ENCODE assay signal across 1 cellular context in genomic region chr16:87819983-87820382, GRCh38.
TF ChIP-seq lines count a peak whose summit lies in the region.

No MANE protein-coding gene starts in this region.

TF ChIP-seq in HepG2, 621 proteins besides CTCF, POLR2A, EP300 and RAD21:
- TF ChIP-seq CENPX (CRISPR knock-in tag; IDR thresholded peaks at IDR 0.05) (no peak), ZNF891 (CRISPR knock-in tag; IDR thresholded peaks at IDR 0.05) (0 out of 2 replicates have a peak, but pooled peaks have one; percentile 29), ZFP37 (CRISPR knock-in tag; IDR thresholded peaks at IDR 0.05; ENCODE audit: borderline replicate concordance) (no peak), GATAD1 (CRISPR knock-in tag; IDR thresholded peaks at IDR 0.05) (no peak), ZSCAN30 (CRISPR knock-in tag; IDR thresholded peaks at IDR 0.05) (no peak), ZNF670 (CRISPR knock-in tag; IDR thresholded peaks at IDR 0.05; ENCODE audit: borderline replicate concordance) (no peak), TCF12 (IDR thresholded peaks at IDR 0.05) (no peak), TCF12 (CRISPR knock-in tag; IDR thresholded peaks at IDR 0.05) (no peak), CBX1 (IDR thresholded peaks at IDR 0.05; ENCODE audit: low read depth) (no peak), ZNF383 (CRISPR knock-in tag; IDR thresholded peaks at IDR 0.05; ENCODE audit: borderline replicate concordance) (no peak), HIVEP1 (CRISPR knock-in tag; IDR thresholded peaks at IDR 0.05) (0 out of 2 replicates have a peak, but pooled peaks have one; percentile 15), HMGXB3 (CRISPR knock-in tag; IDR thresholded peaks at IDR 0.05; ENCODE audit: borderline replicate concordance) (no peak), ZFP36L1 (CRISPR knock-in tag; IDR thresholded peaks at IDR 0.05) (no peak), ZBTB7A (CRISPR knock-in tag; IDR thresholded peaks at IDR 0.05) (no peak), FOXK2 (IDR thresholded peaks at IDR 0.05) (no peak), GABPA (IDR thresholded peaks at IDR 0.05; ENCODE audit: low read depth, low read length) (no peak), GABPA (CRISPR knock-in tag; IDR thresholded peaks at IDR 0.05; ENCODE audit: low read depth) (no peak)
- TF ChIP-seq, protein P1, sequence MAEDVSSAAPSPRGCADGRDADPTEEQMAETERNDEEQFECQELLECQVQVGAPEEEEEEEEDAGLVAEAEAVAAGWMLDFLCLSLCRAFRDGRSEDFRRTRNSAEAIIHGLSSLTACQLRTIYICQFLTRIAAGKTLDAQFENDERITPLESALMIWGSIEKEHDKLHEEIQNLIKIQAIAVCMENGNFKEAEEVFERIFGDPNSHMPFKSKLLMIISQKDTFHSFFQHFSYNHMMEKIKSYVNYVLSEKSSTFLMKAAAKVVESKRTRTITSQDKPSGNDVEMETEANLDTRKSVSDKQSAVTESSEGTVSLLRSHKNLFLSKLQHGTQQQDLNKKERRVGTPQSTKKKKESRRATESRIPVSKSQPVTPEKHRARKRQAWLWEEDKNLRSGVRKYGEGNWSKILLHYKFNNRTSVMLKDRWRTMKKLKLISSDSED (CRISPR knock-in tag; IDR thresholded peaks at IDR 0.05) = no peak
- TF ChIP-seq, protein P2, sequence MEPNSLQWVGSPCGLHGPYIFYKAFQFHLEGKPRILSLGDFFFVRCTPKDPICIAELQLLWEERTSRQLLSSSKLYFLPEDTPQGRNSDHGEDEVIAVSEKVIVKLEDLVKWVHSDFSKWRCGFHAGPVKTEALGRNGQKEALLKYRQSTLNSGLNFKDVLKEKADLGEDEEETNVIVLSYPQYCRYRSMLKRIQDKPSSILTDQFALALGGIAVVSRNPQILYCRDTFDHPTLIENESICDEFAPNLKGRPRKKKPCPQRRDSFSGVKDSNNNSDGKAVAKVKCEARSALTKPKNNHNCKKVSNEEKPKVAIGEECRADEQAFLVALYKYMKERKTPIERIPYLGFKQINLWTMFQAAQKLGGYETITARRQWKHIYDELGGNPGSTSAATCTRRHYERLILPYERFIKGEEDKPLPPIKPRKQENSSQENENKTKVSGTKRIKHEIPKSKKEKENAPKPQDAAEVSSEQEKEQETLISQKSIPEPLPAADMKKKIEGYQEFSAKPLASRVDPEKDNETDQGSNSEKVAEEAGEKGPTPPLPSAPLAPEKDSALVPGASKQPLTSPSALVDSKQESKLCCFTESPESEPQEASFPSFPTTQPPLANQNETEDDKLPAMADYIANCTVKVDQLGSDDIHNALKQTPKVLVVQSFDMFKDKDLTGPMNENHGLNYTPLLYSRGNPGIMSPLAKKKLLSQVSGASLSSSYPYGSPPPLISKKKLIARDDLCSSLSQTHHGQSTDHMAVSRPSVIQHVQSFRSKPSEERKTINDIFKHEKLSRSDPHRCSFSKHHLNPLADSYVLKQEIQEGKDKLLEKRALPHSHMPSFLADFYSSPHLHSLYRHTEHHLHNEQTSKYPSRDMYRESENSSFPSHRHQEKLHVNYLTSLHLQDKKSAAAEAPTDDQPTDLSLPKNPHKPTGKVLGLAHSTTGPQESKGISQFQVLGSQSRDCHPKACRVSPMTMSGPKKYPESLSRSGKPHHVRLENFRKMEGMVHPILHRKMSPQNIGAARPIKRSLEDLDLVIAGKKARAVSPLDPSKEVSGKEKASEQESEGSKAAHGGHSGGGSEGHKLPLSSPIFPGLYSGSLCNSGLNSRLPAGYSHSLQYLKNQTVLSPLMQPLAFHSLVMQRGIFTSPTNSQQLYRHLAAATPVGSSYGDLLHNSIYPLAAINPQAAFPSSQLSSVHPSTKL (CRISPR knock-in tag; IDR thresholded peaks at IDR 0.05) = no peak
